Comparison of ENCODE assay signal across 8 cellular contexts in the genomic region with DNA sequence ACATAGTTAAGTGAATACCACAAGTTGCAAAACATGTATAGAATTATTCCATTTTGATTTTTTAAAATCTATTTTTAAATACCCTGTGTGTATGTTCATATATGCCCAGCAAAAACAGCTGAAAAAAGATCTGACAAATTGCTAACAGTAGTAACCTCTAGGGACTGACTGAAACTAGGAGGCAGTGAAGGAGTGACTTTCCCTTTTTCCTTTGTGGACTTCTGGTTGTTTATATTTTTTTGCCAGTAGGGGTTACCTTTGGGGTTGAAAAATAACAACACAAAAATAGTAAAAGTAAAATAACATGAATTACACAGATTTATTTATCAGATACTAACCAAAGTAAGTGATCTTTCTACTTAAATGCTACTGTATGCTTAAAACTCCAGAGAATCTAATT. TPM values are rescaled to one million over a fixed set of nuclear protein-coding genes. Genes with fewer than 3 reads are reported as not detected.
A peak's percentile ranks its signal among the peaks of the same experiment; 100 is the strongest.
DNase-seq lines count a peak whose midpoint lies in the region; ATAC-seq, FAIRE-seq and TF ChIP-seq lines count a peak whose summit lies in the region.

No MANE protein-coding gene starts in this region.

- no peak for TF ChIP-seq RAD21 in HepG2 (CRISPR knock-in tag; IDR thresholded peaks at IDR 0.05)

- POLR2A ChIA-PET in activated B cell treated with CpG ODN at 0.5 μM for 24 hours (lab: Charles Lee), result interaction anchor here (2.0 kb wide), 1 partner anchor 82 kb away, joined by 15 read pairs; a partner anchor contains a TSS
- POLR2A ChIA-PET in HepG2 (lab: Yijun Ruan, JAX), result interaction anchor here (1.2 to 4.3 kb wide), 3 partner anchors 12 to 85 kb away, joined by 3 to 37 read pairs (median 3); no protein-coding TSS in a partner anchor

- H3K36me3 ChIP-seq in HepG2 (replicated peaks in 1 of 2; ENCODE audit: control insufficient read depth in 1 of 2, insufficient read depth in 2 of 2, low read length in 2 of 2) (no peaks in the 10 kb centered on the region), tibial nerve (no peaks in the 10 kb centered on the region)

- H3K4me2 ChIP-seq in HepG2 (ENCODE audit: low read depth, low read length), result peak overlapping the region; percentile 95

- intact Hi-C loops in activated B cell treated with CpG ODN at 0.5 μM for 24 hours (cut with micrococcal nuclease), result loop anchor here (5.0 kb wide), 3 partner anchors 81 to 491 kb away; a partner anchor contains a TSS
- intact Hi-C loops in HepG2 (cut with micrococcal nuclease; ENCODE audit: unreplicated experiment), result loop anchor here (2.0 kb wide), 1 partner anchor 93 kb away; no protein-coding TSS in a partner anchor

- CTCF ChIA-PET in activated CD8-positive, alpha-beta memory T cell treated with anti-CD3 and anti-CD28 coated beads, Interleukin-2, amount 10 ng/mL, durations not matched to agents 7 days and 5 days (lab: Charles Lee), result interaction anchor here (1.1 to 1.8 kb wide), 4 partner anchors 19 to 502 kb away, joined by 3 to 5 read pairs (median 4); no protein-coding TSS in a partner anchor
- CTCF ChIA-PET in activated B cell treated with CpG ODN at 0.5 μM for 24 hours (lab: Charles Lee), result interaction anchor here (1.5 kb wide), 1 partner anchor 92 kb away, joined by 10 read pairs; no protein-coding TSS in a partner anchor
- CTCF ChIA-PET in HepG2 (lab: Yijun Ruan, JAX; ENCODE audit: low intra/inter-chr PET ratio, low total read pairs), result no interaction called here

- H3K4me3 ChIP-seq in HepG2 (replicated peaks in 1 of 3; ENCODE audit: insufficient read depth in 1 of 3, low read depth in 2 of 3, low read length in 3 of 3), result peak overlapping the region in 2 of 3 experiments; percentile 79 to 89; a peak in 3 of 6 replicates
- H3K4me3 ChIP-seq in tibial nerve, result peak overlapping the region in 3 of 4 donors; percentile 16 to 97 (median 73)

- FAIRE-seq in HepG2 (lab: Jason Lieb, UNC), result no peak
- no peak for FAIRE-seq in D721Med (lab: Jason Lieb, UNC)

- peak overlapping the region; percentile 55 for H3K27ac Mint-ChIP-seq in activated CD8-positive, alpha-beta memory T cell treated with anti-CD3 and anti-CD28 coated beads, Interleukin-2, amount 10 ng/mL, durations not matched to agents 7 days and 5 days
- H3K27ac Mint-ChIP-seq in activated B cell treated with CpG ODN at 0.5 μM for 24 hours, result peak overlapping the region; percentile 86

- H3K27me3 Mint-ChIP-seq in activated CD8-positive, alpha-beta memory T cell treated with anti-CD3 and anti-CD28 coated beads, Interleukin-2, amount 10 ng/mL, durations not matched to agents 7 days and 5 days, result no peaks in the 10 kb centered on the region
- no peaks in the 10 kb centered on the region for H3K27me3 Mint-ChIP-seq in activated B cell treated with CpG ODN at 0.5 μM for 24 hours

- TF ChIP-seq EP300 in HepG2 (IDR thresholded peaks at IDR 0.05; ENCODE audit: low read depth in 2 of 2, low read length in 2 of 2) (no peak), HepG2 (CRISPR knock-in tag; IDR thresholded peaks at IDR 0.05; ENCODE audit: borderline replicate concordance) (no peak), tibial nerve (IDR thresholded peaks at IDR 0.05) (no peak)

- H3K9me3 ChIP-seq in HepG2 (ENCODE audit: low read length) (no peaks in the 10 kb centered on the region), tibial nerve (no peaks in the 10 kb centered on the region)

- H3K27ac ChIP-seq in HepG2 (ENCODE audit: extremely low read length, insufficient read depth, low read length) (peak overlapping the region; percentile 75), tibial nerve (peak overlapping the region in 3 of 4 donors; percentile 83 to 97 (median 88))

- peaks cover 36% of the 10 kb centered on the region for H3K4me1 Mint-ChIP-seq in activated CD8-positive, alpha-beta memory T cell treated with anti-CD3 and anti-CD28 coated beads, Interleukin-2, amount 10 ng/mL, durations not matched to agents 7 days and 5 days
- H3K4me1 Mint-ChIP-seq in activated B cell treated with CpG ODN at 0.5 μM for 24 hours, result peaks cover 40% of the 10 kb centered on the region

- TF ChIP-seq POLR2A in HepG2 (IDR thresholded peaks at IDR 0.05; ENCODE audit: insufficient read depth in 1 of 2, low read depth in 2 of 2, low read length in 2 of 2) (no peak), tibial nerve (IDR thresholded peaks at IDR 0.05) (no peak)

- no peaks in the 10 kb centered on the region for H3K36me3 Mint-ChIP-seq in activated CD8-positive, alpha-beta memory T cell treated with anti-CD3 and anti-CD28 coated beads, Interleukin-2, amount 10 ng/mL, durations not matched to agents 7 days and 5 days
- H3K36me3 Mint-ChIP-seq in activated B cell treated with CpG ODN at 0.5 μM for 24 hours (ENCODE audit: low read depth), result peaks cover 6% of the 10 kb centered on the region

- no peaks in the 10 kb centered on the region for H3K9me3 Mint-ChIP-seq in activated CD8-positive, alpha-beta memory T cell treated with anti-CD3 and anti-CD28 coated beads, Interleukin-2, amount 10 ng/mL, durations not matched to agents 7 days and 5 days (ENCODE audit: low read depth)
- no peaks in the 10 kb centered on the region for H3K9me3 Mint-ChIP-seq in activated B cell treated with CpG ODN at 0.5 μM for 24 hours

- ATAC-seq in activated CD8-positive, alpha-beta memory T cell treated with anti-CD3 and anti-CD28 coated beads, Interleukin-2, amount 10 ng/mL, durations not matched to agents 7 days and 5 days, result no peak
- no peak for ATAC-seq in activated B cell treated with CpG ODN at 0.5 μM for 24 hours (ENCODE audit: low read depth)
- ATAC-seq in HepG2, result no peak
- no peak for ATAC-seq in GM18907 (IDR thresholded peaks at IDR 0.05; ENCODE audit: unreplicated experiment)

- peaks cover 72% of the 10 kb centered on the region for H3K4me1 ChIP-seq in HepG2 (ENCODE audit: insufficient read depth, low read length)
- H3K4me1 ChIP-seq in tibial nerve, result peaks cover 0 to 71% (median 27%) of the 10 kb centered on the region in 4 donors

- no peak overlapping the region for H2AFZ ChIP-seq in HepG2 (ENCODE audit: low read length)

- DNase-seq in activated CD8-positive, alpha-beta memory T cell treated with anti-CD3 and anti-CD28 coated beads, Interleukin-2, amount 10 ng/mL, durations not matched to agents 7 days and 5 days, result no peak
- no peak for DNase-seq in activated CD8-positive, alpha-beta memory T cell treated with anti-CD3 and anti-CD28 coated beads, Interleukin-2, amount 50 U/mL, for 4 hours
- DNase-seq in activated B cell treated with CpG ODN at 0.5 μM for 24 hours (no peak), HepG2 (ENCODE audit: low spot score) (no peak), tibial nerve (ENCODE audit: low spot score in 2 of 2) (no peak), D721Med (ENCODE audit: insufficient read length, low spot score) (no peak)
- DNase-seq in stimulated activated CD8-positive, alpha-beta memory T cell treated with anti-CD3 and anti-CD28 coated beads, Interleukin-4, amount 100 ng/mL, for 48 hours, result no peak

- H3K79me2 ChIP-seq in HepG2 (ENCODE audit: insufficient read depth, low read length), result peaks cover 34% of the 10 kb centered on the region

- H3K4me3 Mint-ChIP-seq in activated CD8-positive, alpha-beta memory T cell treated with anti-CD3 and anti-CD28 coated beads, Interleukin-2, amount 10 ng/mL, durations not matched to agents 7 days and 5 days, result no peak overlapping the region
- H3K4me3 Mint-ChIP-seq in activated B cell treated with CpG ODN at 0.5 μM for 24 hours, result no peak overlapping the region

- H4K20me1 ChIP-seq in HepG2 (ENCODE audit: insufficient read depth, low read length), result no peaks in the 10 kb centered on the region

- H3K9ac ChIP-seq in HepG2 (ENCODE audit: insufficient read depth, low read depth, low read length), result no peak overlapping the region; the same call in 1 of the 2 replicates

- in situ Hi-C loops in HepG2 (cut with HindIII; ENCODE audit: extremely low pct_ligation_motif_present, low pct_unique_long_range_greater_than_20kb), result loop anchor here (5.0 kb wide), 1 partner anchor 74 kb away; no protein-coding TSS in a partner anchor

- no peak for TF ChIP-seq CTCF in activated B cell treated with CpG ODN at 0.5 μM for 24 hours (IDR thresholded peaks at IDR 0.05)
- no peak for TF ChIP-seq CTCF in HepG2 (CRISPR knock-in tag; IDR thresholded peaks at IDR 0.05)
- TF ChIP-seq CTCF in tibial nerve (IDR thresholded peaks at IDR 0.05), result no peak
- no peak for TF ChIP-seq CTCF in D721Med (IDR thresholded peaks at IDR 0.05; ENCODE audit: insufficient read depth, missing control alignments)

- no TSS peak for BruUV-seq in HepG2 (replicated peaks; lab: Mats Ljungman, UMichigan)

- no peaks in the 10 kb centered on the region for H3K27me3 ChIP-seq in HepG2 (ENCODE audit: control insufficient read depth in 1 of 2, insufficient read depth in 2 of 2, low read length in 2 of 2)
- no peaks in the 10 kb centered on the region for H3K27me3 ChIP-seq in tibial nerve

TF ChIP-seq in HepG2, 621 proteins besides CTCF, POLR2A, EP300 and RAD21:
- no peak for TF ChIP-seq ZNF20 (CRISPR knock-in tag; IDR thresholded peaks at IDR 0.05)

RNA-seq across cellular contexts. Expression of a gene that starts 2.9 kb away (rescaled TPM):
- 1 to 10 TPM; 6.4 to 6.7 TPM for total RNA-seq in activated CD8-positive, alpha-beta memory T cell treated with anti-CD3 and anti-CD28 coated beads, Interleukin-2, amount 10 ng/mL, durations not matched to agents 7 days and 5 days
- total RNA-seq in activated B cell treated with CpG ODN at 0.5 μM for 24 hours (8.5 and 9.0 TPM in 2 replicates), HepG2 (2016; rRNA removed; fragmentation: Illumina TruSeq; extraction: Trizol) (3.1 and 3.3 TPM in 2 replicates), tibial nerve (100 to 1,000 TPM in 1 of 4 donors, 10 to 100 TPM in 3; 62.1 to 113 (median 91.8) TPM)
- 0.71 and 0.88 TPM in 2 replicates for total RNA-seq in HepG2 (2016; cell fraction: cytosol; rRNA removed; fragmentation: Illumina TruSeq; extraction: Trizol; ENCODE audit: low read depth)
- 3.1 and 3.7 TPM in 2 replicates for total RNA-seq in HepG2 (2016; cell fraction: insoluble cytoplasmic fraction; rRNA removed; fragmentation: Illumina TruSeq; extraction: Trizol)
- 4.3 and 4.5 TPM in 2 replicates for total RNA-seq in HepG2 (2016; cell fraction: membrane; rRNA removed; fragmentation: Illumina TruSeq; extraction: Trizol)
- 3.8 and 3.9 TPM in 2 replicates for total RNA-seq in HepG2 (2016; cell fraction: nucleus; rRNA removed; fragmentation: Illumina TruSeq; extraction: Trizol)
- polyA plus RNA-seq in HepG2 (2011; rRNA removed), result 3.3 and 3.6 TPM in 2 replicates
- 1.7 and 3.4 TPM in 2 replicates for polyA plus RNA-seq in HepG2 (2011; cell fraction: cytosol; rRNA removed)
- polyA plus RNA-seq in HepG2 (2011; cell fraction: nucleus; rRNA removed), result 0.82 and 1.6 TPM in 2 replicates
- 6.3 and 6.4 TPM in 2 replicates for polyA plus RNA-seq in HepG2 (2012)
- polyA plus RNA-seq in HepG2 (2016; cell fraction: cytosol; fragmentation: Illumina TruSeq; extraction: Trizol; ENCODE audit: low read depth), result 0.44 and 0.52 TPM in 2 replicates
- polyA plus RNA-seq in HepG2 (2016; cell fraction: insoluble cytoplasmic fraction; fragmentation: Illumina TruSeq; extraction: Trizol; ENCODE audit: low read depth), result 3.5 and 4.3 TPM in 2 replicates
- 2.7 and 2.9 TPM in 2 replicates for polyA plus RNA-seq in HepG2 (2016; cell fraction: membrane; fragmentation: Illumina TruSeq; extraction: Trizol; ENCODE audit: low read depth)
- 4.6 and 4.7 TPM in 2 replicates for polyA plus RNA-seq in HepG2 (2016; cell fraction: nucleus; fragmentation: Illumina TruSeq; extraction: Trizol; ENCODE audit: insufficient read depth, low read depth)
- polyA minus RNA-seq in HepG2 (2011; rRNA and poly(A)+ RNA removed; ENCODE audit: low replicate concordance), result 2.5 and 6.5 TPM in 2 replicates
- 4.0 and 5.0 TPM in 2 replicates for polyA minus RNA-seq in HepG2 (2011; cell fraction: cytosol; rRNA and poly(A)+ RNA removed)
- polyA minus RNA-seq in HepG2 (2011; cell fraction: nucleus; rRNA and poly(A)+ RNA removed), result 1.9 and 4.0 TPM in 2 replicates
